In the genomic region with DNA sequence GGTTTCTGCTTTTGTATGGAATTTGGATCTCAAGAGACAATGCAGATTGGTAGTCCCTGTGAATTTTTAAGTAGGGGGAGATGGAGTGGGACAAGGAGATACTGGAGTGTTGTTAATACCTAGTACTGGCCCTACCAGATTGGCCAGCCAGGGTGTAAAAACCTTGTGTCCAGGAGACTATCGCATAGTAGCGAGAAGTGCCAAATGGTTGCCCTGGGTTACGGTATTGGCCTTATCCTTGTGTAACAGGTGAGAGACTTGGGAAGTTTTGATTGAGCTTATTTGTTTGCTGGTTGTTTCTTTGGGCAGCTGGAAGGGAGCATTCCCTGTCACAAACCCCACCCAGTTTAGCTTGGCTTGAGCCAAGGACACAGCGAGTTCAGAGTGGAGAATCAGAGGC, we compare ENCODE assay signal across 20 cellular contexts. TPM values are rescaled to one million over a fixed set of nuclear protein-coding genes. Genes with fewer than 3 reads are reported as not detected.
"Had no signal": no experiment of that assay in that cellular context is flagged by ENCODE, and none has a peak within 500 bp of the region (broad histone marks: within the 10 kb centered on the region; RNA-seq: fewer than 3 reads in every experiment).

No MANE protein-coding gene starts in this region.

- H3K27ac ChIP-seq: gastrocnemius medialis, heart left ventricle, upper lobe of right lung had no signal

- H3K36me3 ChIP-seq: gastrocnemius medialis had no signal

- FAIRE-seq: bronchial epithelial cell had no signal

- H3K9me3 Mint-ChIP-seq: immature natural killer cell, nephron progenitor cell had no signal

- H3K9me3 ChIP-seq: gastrocnemius medialis, heart left ventricle, upper lobe of right lung had no signal

- H3K4me1 ChIP-seq: gastrocnemius medialis, upper lobe of right lung had no signal

- H3K27me3 ChIP-seq: gastrocnemius medialis, heart left ventricle, upper lobe of right lung had no signal

- H3K4me1 Mint-ChIP-seq: immature natural killer cell, nephron progenitor cell had no signal

- H3K27ac Mint-ChIP-seq: immature natural killer cell, nephron progenitor cell had no signal

- ATAC-seq: gastrocnemius medialis, heart left ventricle, Right ventricle myocardium inferior, upper lobe of right lung had no signal

- H3K4me3 ChIP-seq: gastrocnemius medialis, heart left ventricle, upper lobe of right lung had no signal

- DNase-seq: activated CD4-positive, alpha-beta T cell treated with anti-CD3 and anti-CD28 coated beads for 4 hours; aorta; erythroblast; gastrocnemius medialis; heart left ventricle; immature natural killer cell; nephron progenitor cell; occipital lobe; stimulated activated CD4-positive, alpha-beta T cell treated with anti-CD3 and anti-CD28 coated beads, Interleukin-15, amount 100 ng/mL, for 24 hours; stimulated activated CD4-positive, alpha-beta T cell treated with anti-CD3 and anti-CD28 coated beads, Interleukin-4, amount 100 ng/mL, for 1 hour; stimulated activated naive CD4-positive, alpha-beta T cell treated with Interleukin-2 at 50 U/mL for 16 hours; upper lobe of right lung had no signal

- H3K4me3 Mint-ChIP-seq: immature natural killer cell, nephron progenitor cell had no signal

RNA-seq across cellular contexts. Expression of gene RPS4Y1, which starts 5.4 kb away (rescaled TPM):
- total RNA-seq: aorta, dermis microvascular lymphatic vessel endothelial cell, mesenteric fat pad, occipital lobe, posterior vena cava had no signal
- polyA plus RNA-seq: immature natural killer cell had no signal

RNA-seq across cellular contexts. Expression of gene SRY, which starts 59.3 kb away (rescaled TPM):
- total RNA-seq: aorta, bronchial epithelial cell, dermis microvascular lymphatic vessel endothelial cell, gastrocnemius medialis, heart left ventricle, lower leg skin, mesenteric fat pad, occipital lobe, posterior vena cava, Right ventricle myocardium inferior, skeletal muscle tissue, temporal lobe, upper lobe of right lung had no signal
- polyA plus RNA-seq: aorta, heart left ventricle, immature natural killer cell had no signal
